In genomic region chr21:33266784-33267135, GRCh38 we compare ENCODE assay signal across 7 cellular contexts. TPM values are rescaled to one million over a fixed set of nuclear protein-coding genes. Genes with fewer than 3 reads are reported as not detected.
A peak's percentile ranks its signal among the peaks of the same experiment; 100 is the strongest.
DNase-seq lines count a peak whose midpoint lies in the region; ATAC-seq and TF ChIP-seq lines count a peak whose summit lies in the region.

No MANE protein-coding gene starts in this region.

- no peak overlapping the region for H3T11ph ChIP-seq in H9 (ENCODE audit: low read length)

- TF ChIP-seq CTCF in H9 (conservative IDR thresholded peaks at IDR 0.05) (no peak), endodermal cell (conservative IDR thresholded peaks at IDR 0.05) (no peak), neural cell (IDR thresholded peaks at IDR 0.05; ENCODE audit: poor library complexity, severe bottlenecking) (no peak)

- H3K23ac ChIP-seq in H9 (ENCODE audit: insufficient read length, low read depth, low read length): no peak overlapping the region

- no peak overlapping the region for H2AK5ac ChIP-seq in H9 (ENCODE audit: insufficient read length, low read length)

- H3K27ac Mint-ChIP-seq in H9: no peak overlapping the region; a peak in 1 of 7 replicates
- peak overlapping the region; percentile 48 for H3K27ac Mint-ChIP-seq in endodermal cell

- H2BK120ac ChIP-seq in H9 (ENCODE audit: low read depth, low read length, poor library complexity, severe bottlenecking): no peak overlapping the region

- H3K27me3 Mint-ChIP-seq in H9 (ENCODE audit: low read depth) (peaks cover 15% of the 10 kb centered on the region), endodermal cell (ENCODE audit: insufficient read depth) (peaks cover 12% of the 10 kb centered on the region)

- H2BK15ac ChIP-seq in H9 (ENCODE audit: low read depth, low read length): no peak overlapping the region

- H2BK20ac ChIP-seq in H9 (ENCODE audit: low read depth, low read length, poor library complexity, severe bottlenecking): no peak overlapping the region

- DNase-seq in H9 (no peak), T-helper 9 cell (peak; percentile 16), endodermal cell (no peak), DMS79 treated with DMSO at 0.1 percent for 48 hours (lab: John Stamatoyannopoulos, UW) (no peak)

- no peak overlapping the region for H4K5ac ChIP-seq in H9 (ENCODE audit: insufficient read length, low read depth, low read length)

- no peak overlapping the region for H2BK5ac ChIP-seq in H9 (ENCODE audit: insufficient read length, low read length)

- H3K27me3 ChIP-seq in H9 (ENCODE audit: insufficient read depth, low read length) (no peaks in the 10 kb centered on the region), endodermal cell (ENCODE audit: control insufficient read depth, insufficient read depth, low read length, poor library complexity, severe bottlenecking) (no peaks in the 10 kb centered on the region), neural cell (ENCODE audit: insufficient read depth, low read depth, low read length) (no peaks in the 10 kb centered on the region)

- TF ChIP-seq RAD21 in neural cell (conservative IDR thresholded peaks at IDR 0.05): no peak

- H3K79me2 ChIP-seq in H9 (ENCODE audit: insufficient read depth, low read length) (no peaks in the 10 kb centered on the region), neural cell (replicated peaks; ENCODE audit: insufficient read depth, low read length) (no peaks in the 10 kb centered on the region)

- H3K4me1 Mint-ChIP-seq in H9: peaks cover 18 to 21% of the 10 kb centered on the region in 2 experiments
- peaks cover 10% of the 10 kb centered on the region for H3K4me1 Mint-ChIP-seq in endodermal cell

- H3K4me2 ChIP-seq in H9 (ENCODE audit: insufficient read depth, insufficient read length, low read length) (peak overlapping the region; percentile 53), neural cell (ENCODE audit: low read length) (no peak overlapping the region)

- no peak overlapping the region for H4K8ac ChIP-seq in H9 (replicated peaks; ENCODE audit: insufficient read length, low read depth, low read length)

- H4K20me1 ChIP-seq in H9 (ENCODE audit: control insufficient read depth, insufficient read depth, insufficient read length) (no peaks in the 10 kb centered on the region), neural cell (ENCODE audit: insufficient read depth) (no peaks in the 10 kb centered on the region)

- H3K4me3 Mint-ChIP-seq in H9 (peak overlapping the region; percentile 70 to 84), endodermal cell (peak overlapping the region; percentile 63)

- H3K9me3 ChIP-seq in H9 (ENCODE audit: control insufficient read depth, low read depth, low read length) (no peaks in the 10 kb centered on the region), endodermal cell (ENCODE audit: control insufficient read depth, low read length) (no peaks in the 10 kb centered on the region), neural cell (ENCODE audit: low read length) (no peaks in the 10 kb centered on the region)

- H3K36me3 ChIP-seq in endodermal cell (ENCODE audit: control insufficient read depth, insufficient read depth, low read length) (peaks cover 10% of the 10 kb centered on the region), neural cell (ENCODE audit: insufficient read depth, low read length) (peaks cover 6% of the 10 kb centered on the region)

- WGBS in H9 (ENCODE audit: extremely low coverage, insufficient read length, low lambda C conversion rate): no CpG with 5 or more reads among the region's 8 CpGs
- WGBS in endodermal cell (ENCODE audit: insufficient coverage in 1 of 2, insufficient read length in 1 of 2), 2 experiments: 50 to 54% methylated on average over 4 to 8 of the region's 8 CpGs

- H3K36me3 Mint-ChIP-seq in H9 (ENCODE audit: insufficient read depth in 1 of 3, low read depth in 3 of 3): peaks cover 0 to 10% (median 4%) of the 10 kb centered on the region in 3 experiments; a peak in 4 of 7 replicates
- H3K36me3 Mint-ChIP-seq in endodermal cell (ENCODE audit: low read depth): peaks cover 13% of the 10 kb centered on the region

- H3K4me3 ChIP-seq in endodermal cell (ENCODE audit: low read length) (peak overlapping the region; percentile 81), neural cell (ENCODE audit: low read length) (peak overlapping the region; percentile 65)

- H2AFZ ChIP-seq in H9 (ENCODE audit: low read length): no peak overlapping the region
- no peak overlapping the region for H2AFZ ChIP-seq in neural cell (ENCODE audit: low read depth, low read length)

- no peaks in the 10 kb centered on the region for H3K79me1 ChIP-seq in H9 (ENCODE audit: insufficient read depth, low read depth, low read length, poor library complexity, severe bottlenecking)

- no peak overlapping the region for H3K18ac ChIP-seq in H9 (ENCODE audit: insufficient read length, low read depth, low read length)

- H3K27ac ChIP-seq in H9 (ENCODE audit: insufficient read length, low read depth, low read length) (no peak overlapping the region), endodermal cell (ENCODE audit: low read depth, low read length) (no peak overlapping the region), neural cell (ENCODE audit: low read length) (no peak overlapping the region)

- no peaks in the 10 kb centered on the region for H3K23me2 ChIP-seq in H9 (ENCODE audit: insufficient read length, low read depth, low read length, poor library complexity, severe bottlenecking)

- ATAC-seq in GM19463 (IDR thresholded peaks at IDR 0.05; ENCODE audit: unreplicated experiment): no peak
- ATAC-seq in HG02571 (IDR thresholded peaks at IDR 0.05; ENCODE audit: unreplicated experiment): no peak

- no peak overlapping the region for H2BK12ac ChIP-seq in H9 (ENCODE audit: insufficient read length, low read depth, low read length)

- H3F3A ChIP-seq in neural cell (ENCODE audit: insufficient read depth, low read length, poor library complexity, severe bottlenecking): no peaks in the 10 kb centered on the region

- H3K14ac ChIP-seq in H9 (ENCODE audit: insufficient read depth, low read length): no peak overlapping the region

- no peaks in the 10 kb centered on the region for H3K9me2 ChIP-seq in neural cell (ENCODE audit: insufficient read depth, low read length)

- H3K4ac ChIP-seq in H9 (ENCODE audit: low read depth, low read length): no peak overlapping the region

- H4K91ac ChIP-seq in H9 (ENCODE audit: insufficient read length, low read depth, low read length): no peak overlapping the region

- TF ChIP-seq EP300 in neural cell (conservative IDR thresholded peaks at IDR 0.05; ENCODE audit: poor library complexity, severe bottlenecking): no peak

- H3K9me3 Mint-ChIP-seq in H9 (no peaks in the 10 kb centered on the region), endodermal cell (no peaks in the 10 kb centered on the region)

- H3K9ac ChIP-seq in H9 (ENCODE audit: extremely low read depth, insufficient read length, low read length) (no peak overlapping the region), endodermal cell (ENCODE audit: extremely low read depth, low read length, poor library complexity, severe bottlenecking) (peak overlapping the region; percentile 34), neural cell (ENCODE audit: low read length) (peak overlapping the region; percentile 51)

- H3K4me1 ChIP-seq in H9 (ENCODE audit: insufficient read depth, low read length) (no peaks in the 10 kb centered on the region), endodermal cell (ENCODE audit: control insufficient read depth, insufficient read depth, low read length) (no peaks in the 10 kb centered on the region)

- H3K56ac ChIP-seq in H9 (ENCODE audit: insufficient read length, low read depth, low read length): no peak overlapping the region

TF ChIP-seq in neural cell, 6 proteins besides CTCF, POLR2A, EP300 and RAD21 (continues in another document):
- TF ChIP-seq POLR2AphosphoS5 (IDR thresholded peaks at IDR 0.05) (no peak), EZH2 (IDR thresholded peaks at IDR 0.05; ENCODE audit: borderline replicate concordance, insufficient read depth, low read length, poor library complexity, severe bottlenecking) (no peak), TAF1 (IDR thresholded peaks at IDR 0.05; ENCODE audit: low read depth) (no peak), MXI1 (conservative IDR thresholded peaks at IDR 0.05; ENCODE audit: poor library complexity, severe bottlenecking) (no peak), REST (IDR thresholded peaks at IDR 0.05; ENCODE audit: borderline replicate concordance) (no peak)

RNA-seq across cellular contexts. Expression of gene IL10RB, which starts 0.6 kb away (rescaled TPM):
- total RNA-seq in H9 (2021) (3.1 TPM in 2 replicates), endodermal cell (1 to 10 TPM; 4.1 to 5.3 TPM)
- 11.6 TPM for polyA plus RNA-seq in endodermal cell (2013, experiment 1 of 2)
- 8.9 TPM for polyA plus RNA-seq in endodermal cell (2013, experiment 2 of 2)
- 0.38 and 6.0 TPM in 2 replicates for polyA plus RNA-seq in neural cell
- 2.1 and 2.4 TPM in 2 replicates for polyA minus RNA-seq in neural cell

RNA-seq across cellular contexts. Expression of gene IFNAR2, which starts 37.0 kb away (rescaled TPM):
- total RNA-seq in H9 (2021): 13.6 and 14.4 TPM in 2 replicates
- total RNA-seq in endodermal cell: 10 to 100 TPM; 14.1 to 27.7 TPM
- polyA plus RNA-seq in endodermal cell (2013, experiment 1 of 2): 24.1 TPM
- polyA plus RNA-seq in endodermal cell (2013, experiment 2 of 2): 24.8 TPM
- 3.2 and 10.3 TPM in 2 replicates for polyA plus RNA-seq in neural cell
- polyA minus RNA-seq in neural cell: 12.9 and 14.5 TPM in 2 replicates

RNA-seq across cellular contexts. Expression of gene IFNAR1, which starts 58.0 kb away (rescaled TPM):
- total RNA-seq in H9 (2021): 14.2 and 15.8 TPM in 2 replicates
- total RNA-seq in endodermal cell: 10 to 100 TPM; 11.7 to 16.9 TPM
- polyA plus RNA-seq in endodermal cell (2013, experiment 1 of 2): 20.8 TPM
- 18.7 TPM for polyA plus RNA-seq in endodermal cell (2013, experiment 2 of 2)
- 12.4 and 15.5 TPM in 2 replicates for polyA plus RNA-seq in neural cell
- polyA minus RNA-seq in neural cell: 51.9 and 56.4 TPM in 2 replicates
